In the genomic region with DNA sequence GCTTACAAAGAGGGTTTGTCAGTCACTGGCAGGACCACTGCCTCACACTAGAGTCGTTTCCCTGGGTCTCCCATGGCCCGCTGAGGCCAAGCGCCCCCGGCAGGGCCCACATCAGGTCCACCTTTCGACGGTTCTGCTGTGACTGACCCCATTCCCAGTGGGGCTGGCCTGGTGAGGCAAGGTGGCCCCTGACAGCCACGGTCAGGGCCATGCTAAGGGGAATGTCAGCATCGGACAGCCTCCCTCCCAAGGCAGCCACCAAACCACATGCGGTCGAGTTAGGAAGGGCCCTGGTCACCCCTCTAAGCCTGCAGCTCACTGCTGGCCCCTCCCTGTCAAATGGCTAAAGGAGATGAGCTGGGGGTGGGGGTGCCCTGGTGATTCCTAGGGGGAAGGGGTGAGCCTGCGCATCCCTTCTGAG, we compare ENCODE assay signal across 17 cellular contexts. TPM values are rescaled to one million over a fixed set of nuclear protein-coding genes. Genes with fewer than 3 reads are reported as not detected.
"Had no signal": no experiment of that assay in that cellular context is flagged by ENCODE, and none has a peak within 500 bp of the region (broad histone marks: within the 10 kb centered on the region; RNA-seq: fewer than 3 reads in every experiment).

No MANE protein-coding gene starts in this region.

- H3K36me3 ChIP-seq: lower lobe of right lung, tibial nerve had no signal

- ATAC-seq: activated CD4-positive, alpha-beta T cell treated with anti-CD3 and anti-CD28 coated beads for 36 hours; activated CD8-positive, alpha-beta memory T cell treated with anti-CD3 and anti-CD28 coated beads, Interleukin-2, amount 10 ng/mL, durations not matched to agents 7 days and 5 days; esophagus mucosa; lower lobe of right lung; stimulated activated memory B cell treated with anti-CD40 and anti-IgM and Interleukin-4, amounts not matched to agents 10 μg/mL and 1 μg/mL and 100 μg/mL, for 72 hours had no signal

- DNase-seq: activated CD4-positive, alpha-beta memory T cell treated with anti-CD3 and anti-CD28 coated beads for 36 hours; activated CD4-positive, alpha-beta T cell treated with anti-CD3 and anti-CD28 coated beads for 36 hours; activated CD8-positive, alpha-beta memory T cell treated with anti-CD3 and anti-CD28 coated beads, Interleukin-2, amount 10 ng/mL, durations not matched to agents 7 days and 5 days; activated gamma-delta T cell; activated naive CD8-positive, alpha-beta T cell treated with anti-CD3 and anti-CD28 coated beads for 36 hours; anterior cingulate cortex; kidney; midbrain; stimulated activated CD4-positive, alpha-beta T cell treated with anti-CD3 and anti-CD28 coated beads, Interleukin-2, amount 100 ng/mL, for 48 hours; T-helper 2 cell had no signal

- H3K4me1 Mint-ChIP-seq: activated naive CD8-positive, alpha-beta T cell treated with anti-CD3 and anti-CD28 coated beads for 36 hours had no signal

- H3K27ac ChIP-seq: dorsolateral prefrontal cortex, hepatocyte, lower lobe of right lung, tibial nerve had no signal

- H3K4me3 ChIP-seq: dorsolateral prefrontal cortex, hepatocyte, lower lobe of right lung, tibial nerve had no signal

- H3K36me3 Mint-ChIP-seq: activated CD4-positive, alpha-beta memory T cell treated with anti-CD3 and anti-CD28 coated beads for 36 hours; activated CD8-positive, alpha-beta memory T cell treated with anti-CD3 and anti-CD28 coated beads, Interleukin-2, amount 10 ng/mL, durations not matched to agents 7 days and 5 days; stimulated activated memory B cell treated with anti-CD40 and anti-IgM and Interleukin-4, amounts not matched to agents 10 μg/mL and 1 μg/mL and 100 μg/mL, for 72 hours had no signal

- H3K9me3 ChIP-seq: lower lobe of right lung, tibial nerve had no signal

- H3K4me3 Mint-ChIP-seq: activated CD4-positive, alpha-beta memory T cell treated with anti-CD3 and anti-CD28 coated beads for 36 hours; activated CD4-positive, alpha-beta T cell treated with anti-CD3 and anti-CD28 coated beads for 36 hours; activated CD8-positive, alpha-beta memory T cell treated with anti-CD3 and anti-CD28 coated beads, Interleukin-2, amount 10 ng/mL, durations not matched to agents 7 days and 5 days; activated naive CD8-positive, alpha-beta T cell treated with anti-CD3 and anti-CD28 coated beads for 36 hours; activated T-cell treated with anti-CD3 and anti-CD28 coated beads, Interleukin-2, amount 50 U/mL, for 24 hours; stimulated activated memory B cell treated with anti-CD40 and anti-IgM and Interleukin-4, amounts not matched to agents 10 μg/mL and 1 μg/mL and 100 μg/mL, for 72 hours had no signal

- H3K9me3 Mint-ChIP-seq: activated CD4-positive, alpha-beta memory T cell treated with anti-CD3 and anti-CD28 coated beads for 36 hours; activated naive CD8-positive, alpha-beta T cell treated with anti-CD3 and anti-CD28 coated beads for 36 hours; activated T-cell treated with anti-CD3 and anti-CD28 coated beads, Interleukin-2, amount 50 U/mL, for 24 hours; stimulated activated memory B cell treated with anti-CD40 and anti-IgM and Interleukin-4, amounts not matched to agents 10 μg/mL and 1 μg/mL and 100 μg/mL, for 72 hours had no signal

- H3K27ac Mint-ChIP-seq: activated CD4-positive, alpha-beta memory T cell treated with anti-CD3 and anti-CD28 coated beads for 36 hours; activated CD4-positive, alpha-beta T cell treated with anti-CD3 and anti-CD28 coated beads for 36 hours; activated CD8-positive, alpha-beta memory T cell treated with anti-CD3 and anti-CD28 coated beads, Interleukin-2, amount 10 ng/mL, durations not matched to agents 7 days and 5 days; activated naive CD8-positive, alpha-beta T cell treated with anti-CD3 and anti-CD28 coated beads for 36 hours; activated T-cell treated with anti-CD3 and anti-CD28 coated beads, Interleukin-2, amount 50 U/mL, for 24 hours; stimulated activated memory B cell treated with anti-CD40 and anti-IgM and Interleukin-4, amounts not matched to agents 10 μg/mL and 1 μg/mL and 100 μg/mL, for 72 hours had no signal

RNA-seq across cellular contexts. Expression of a gene that starts 2.8 kb away (rescaled TPM):
- total RNA-seq: activated CD4-positive, alpha-beta memory T cell treated with anti-CD3 and anti-CD28 coated beads for 36 hours; activated CD8-positive, alpha-beta memory T cell treated with anti-CD3 and anti-CD28 coated beads, Interleukin-2, amount 10 ng/mL, durations not matched to agents 7 days and 5 days had no signal

RNA-seq across cellular contexts. Expression of a gene that starts 11.9 kb away (rescaled TPM):
- total RNA-seq: activated CD8-positive, alpha-beta memory T cell treated with anti-CD3 and anti-CD28 coated beads, Interleukin-2, amount 10 ng/mL, durations not matched to agents 7 days and 5 days; lower lobe of right lung; tibial nerve had no signal
